13 cellular contexts compared by ENCODE assay signal in genomic region chr14:80388980-80389711, GRCh38.
DNase-seq lines count a peak whose midpoint lies in the region; ATAC-seq, FAIRE-seq and TF ChIP-seq lines count a peak whose summit lies in the region.
"Had no signal": no experiment of that assay in that cellular context is flagged by ENCODE, and none has a peak within 500 bp of the region (broad histone marks: within the 10 kb centered on the region; RNA-seq: fewer than 3 reads in every experiment).

No MANE protein-coding gene starts in this region.

- intact Hi-C loops in CD4-positive, alpha-beta memory T cell (cut with micrococcal nuclease): no loop called here

- peak; percentile 21 for DNase-seq in H54 (ENCODE audit: insufficient read length, low spot score)
- DNase-seq in SW 1271 (lab: John Stamatoyannopoulos, UW): peak; percentile 69 to 81
- peak; percentile 86 for DNase-seq in fibroblast of villous mesenchyme (ENCODE audit: low read depth)
- DNase-seq in urothelium cell line (ENCODE audit: low spot score): peak; percentile 74
- no peak for DNase-seq in T-helper 2 cell treated with Interferon-gamma antibody and Interleukin-4, amounts not matched to agents 5 μg/mL and 100 μg/mL, for 36 hours (ENCODE audit: low spot score)
- DNase-seq in CD4-positive, alpha-beta memory T cell: no peak
- DNase-seq: activated CD4-positive, alpha-beta T cell treated with anti-CD3 and anti-CD28 coated beads for 48 hours; activated naive CD4-positive, alpha-beta T cell treated with anti-CD3 and anti-CD28 coated beads, Interleukin-2, amount 50 U/mL, for 16 hours; DMS79; spleen; T-cell had no signal

- no peaks in the 10 kb centered on the region for H3K4me1 Mint-ChIP-seq in T-helper 2 cell treated with Interferon-gamma antibody and Interleukin-4, amounts not matched to agents 5 μg/mL and 100 μg/mL, for 36 hours (ENCODE audit: low read depth)
- H3K4me1 Mint-ChIP-seq in CD4-positive, alpha-beta memory T cell: no peaks in the 10 kb centered on the region
- H3K4me1 Mint-ChIP-seq: T-cell had no signal

- no peak overlapping the region for H3K4me3 Mint-ChIP-seq in T-helper 2 cell treated with Interferon-gamma antibody and Interleukin-4, amounts not matched to agents 5 μg/mL and 100 μg/mL, for 36 hours
- H3K4me3 Mint-ChIP-seq in CD4-positive, alpha-beta memory T cell: no peak overlapping the region
- H3K4me3 Mint-ChIP-seq: T-cell had no signal

- H3K4me3 ChIP-seq in fibroblast of villous mesenchyme (ENCODE audit: low read depth, low read length): no peak overlapping the region
- H3K4me3 ChIP-seq in CD4-positive, alpha-beta memory T cell (ENCODE audit: low read length in 2 of 2): no peak overlapping the region
- H3K4me3 ChIP-seq: spleen had no signal

- no peaks in the 10 kb centered on the region for H3K4me1 ChIP-seq in CD4-positive, alpha-beta memory T cell (ENCODE audit: insufficient read depth, low read length)
- H3K4me1 ChIP-seq: spleen had no signal

- TF ChIP-seq POLR2A in H54 (IDR thresholded peaks at IDR 0.05; ENCODE audit: low read depth, low read length): no peak

- CTCF ChIA-PET in CD4-positive, alpha-beta memory T cell (lab: Charles Lee; ENCODE audit: partially characterized antibody): no interaction called here

- no peak overlapping the region for H3K27ac Mint-ChIP-seq in T-helper 2 cell treated with Interferon-gamma antibody and Interleukin-4, amounts not matched to agents 5 μg/mL and 100 μg/mL, for 36 hours
- no peak overlapping the region for H3K27ac Mint-ChIP-seq in CD4-positive, alpha-beta memory T cell
- H3K27ac Mint-ChIP-seq: T-cell had no signal

- H3K27me3 Mint-ChIP-seq in T-helper 2 cell treated with Interferon-gamma antibody and Interleukin-4, amounts not matched to agents 5 μg/mL and 100 μg/mL, for 36 hours (ENCODE audit: low read depth): no peaks in the 10 kb centered on the region
- no peaks in the 10 kb centered on the region for H3K27me3 Mint-ChIP-seq in CD4-positive, alpha-beta memory T cell

- no peaks in the 10 kb centered on the region for H3K9me3 Mint-ChIP-seq in T-helper 2 cell treated with Interferon-gamma antibody and Interleukin-4, amounts not matched to agents 5 μg/mL and 100 μg/mL, for 36 hours
- peaks cover 0 to 6% (median 0%) of the 10 kb centered on the region in 8 donors for H3K9me3 Mint-ChIP-seq in CD4-positive, alpha-beta memory T cell

- FAIRE-seq in H54 (lab: Jason Lieb, UNC) (peak; percentile 91), urothelium cell line (lab: Jason Lieb, UNC) (no peak)
- FAIRE-seq: GM18507 had no signal

- H3K9me3 ChIP-seq in CD4-positive, alpha-beta memory T cell (ENCODE audit: control insufficient read depth in 1 of 2, low read length in 2 of 2): no peaks in the 10 kb centered on the region
- H3K9me3 ChIP-seq: spleen had no signal

- no peak for ATAC-seq in HG02870 (IDR thresholded peaks at IDR 0.05; ENCODE audit: unreplicated experiment)
- ATAC-seq: T-cell had no signal

- no peak overlapping the region for H3K27ac ChIP-seq in CD4-positive, alpha-beta memory T cell (ENCODE audit: low read depth, low read length)
- H3K27ac ChIP-seq: spleen had no signal

- TF ChIP-seq CTCF in fibroblast of villous mesenchyme (IDR thresholded peaks at IDR 0.05; ENCODE audit: insufficient read depth, low read depth, low read length): no peak

- H3K36me3 ChIP-seq in CD4-positive, alpha-beta memory T cell (ENCODE audit: insufficient read depth, low read length): no peaks in the 10 kb centered on the region
- H3K36me3 ChIP-seq: spleen had no signal

- no peaks in the 10 kb centered on the region for H3K27me3 ChIP-seq in CD4-positive, alpha-beta memory T cell (ENCODE audit: insufficient read depth, low read length)
- H3K27me3 ChIP-seq: spleen had no signal

- POLR2A ChIA-PET in CD4-positive, alpha-beta memory T cell (lab: Charles Lee; ENCODE audit: partially characterized antibody): no interaction called here

- no peaks in the 10 kb centered on the region for H3K36me3 Mint-ChIP-seq in T-helper 2 cell treated with Interferon-gamma antibody and Interleukin-4, amounts not matched to agents 5 μg/mL and 100 μg/mL, for 36 hours (ENCODE audit: low read depth)
- H3K36me3 Mint-ChIP-seq in CD4-positive, alpha-beta memory T cell: no peaks in the 10 kb centered on the region
- H3K36me3 Mint-ChIP-seq: T-cell had no signal

Comparison
In these comparisons a context has a peak if more than half of its experiments do, and no peak if none do; other contexts are left out.
1. DNase-seq: peak in H54 (single experiment), SW 1271 (2 of 2), fibroblast of villous mesenchyme (single experiment) and urothelium cell line (single experiment); none in T-helper 2 cell treated with Interferon-gamma antibody and Interleukin-4, amounts not matched to agents 5 μg/mL and 100 μg/mL, for 36 hours (single experiment) and CD4-positive, alpha-beta memory T cell (0 of 5).